ENCODE assay signal across 7 cellular contexts in genomic region chr4:76179398-76180318, GRCh38. TPM values are rescaled to one million over a fixed set of nuclear protein-coding genes. Genes with fewer than 3 reads are reported as not detected.
DNase-seq lines count a peak whose midpoint lies in the region; ATAC-seq, FAIRE-seq and TF ChIP-seq lines count a peak whose summit lies in the region.

No MANE protein-coding gene starts in this region.

- ATAC-seq in GM18499 (IDR thresholded peaks at IDR 0.05; ENCODE audit: insufficient read depth, unreplicated experiment) (peak; percentile 80), HG02885 (IDR thresholded peaks at IDR 0.05; ENCODE audit: poor library complexity, unreplicated experiment) (peak; percentile 96)

- H3K4me1 ChIP-seq in astrocyte (ENCODE audit: insufficient read depth, low read length) (no peaks in the 10 kb centered on the region), skeletal muscle tissue (ENCODE audit: control insufficient read depth in 3 of 3, insufficient read depth in 3 of 3, low read length in 3 of 3) (peaks cover 5 to 27% (median 11%) of the 10 kb centered on the region in 3 donors)

- H3K9me3 Mint-ChIP-seq in astrocyte (ENCODE audit: unreplicated experiment): no peaks in the 10 kb centered on the region

- H3K36me3 Mint-ChIP-seq in astrocyte (ENCODE audit: low read depth, unreplicated experiment): peaks cover 5% of the 10 kb centered on the region

- peak; percentile 91 for TF ChIP-seq CTCF in astrocyte (IDR thresholded peaks at IDR 0.05; ENCODE audit: insufficient read depth, low read depth, low read length)

- H3K79me2 ChIP-seq in astrocyte (ENCODE audit: insufficient read depth, low read length): peaks cover 6% of the 10 kb centered on the region

- peak overlapping the region; percentile 12 for H3K27ac Mint-ChIP-seq in astrocyte (ENCODE audit: unreplicated experiment)

- H3K9ac ChIP-seq in astrocyte (ENCODE audit: low read length): no peak overlapping the region
- no peak overlapping the region for H3K9ac ChIP-seq in skeletal muscle tissue (ENCODE audit: low read depth in 1 of 3, low read length in 3 of 3)

- H3K4me3 Mint-ChIP-seq in astrocyte (ENCODE audit: unreplicated experiment): no peak overlapping the region

- H3K4me3 ChIP-seq in astrocyte (ENCODE audit: insufficient read depth, low read depth, low read length) (no peak overlapping the region), skeletal muscle tissue (ENCODE audit: low read length in 3 of 3) (no peak overlapping the region)

- FAIRE-seq in astrocyte (lab: Jason Lieb, UNC): peak; percentile 20

- H3K27ac ChIP-seq in astrocyte (ENCODE audit: low read depth, low read length): no peak overlapping the region
- H3K27ac ChIP-seq in skeletal muscle tissue (ENCODE audit: low read depth, low read length): peak overlapping the region; percentile 18

- no peak overlapping the region for H2AFZ ChIP-seq in astrocyte (ENCODE audit: low read depth, low read length)

- DNase-seq in NCI-H2029 (lab: John Stamatoyannopoulos, UW): peak; percentile 75
- peak; percentile 77 for DNase-seq in T-helper 9 cell
- peak; percentile 43 for DNase-seq in astrocyte (ENCODE audit: low read depth)
- peak in 50 of 51 donors; percentile 10 to 92 (median 65) for DNase-seq in hypothalamus (lab: John Stamatoyannopoulos, UW)

- no peaks in the 10 kb centered on the region for H3K27me3 ChIP-seq in astrocyte (ENCODE audit: insufficient read depth, low read length)
- H3K27me3 ChIP-seq in skeletal muscle tissue (ENCODE audit: control insufficient read depth in 3 of 3, insufficient read depth in 3 of 3, low read length in 3 of 3): no peaks in the 10 kb centered on the region

- no peak overlapping the region for H3K4me2 ChIP-seq in astrocyte (ENCODE audit: low read length)

- H3K36me3 ChIP-seq in astrocyte (ENCODE audit: insufficient read depth, low read length) (peaks cover 7% of the 10 kb centered on the region), skeletal muscle tissue (ENCODE audit: control insufficient read depth in 3 of 3, insufficient read depth in 3 of 3, low read length in 3 of 3) (peaks cover 3 to 23% (median 22%) of the 10 kb centered on the region in 3 donors)

- H3K9me3 ChIP-seq in astrocyte (ENCODE audit: insufficient read depth, low read depth, low read length) (no peaks in the 10 kb centered on the region), skeletal muscle tissue (ENCODE audit: control insufficient read depth in 3 of 3, low read length in 3 of 3) (no peaks in the 10 kb centered on the region)

- H4K20me1 ChIP-seq in astrocyte (ENCODE audit: insufficient read depth, low read length): peaks cover 6% of the 10 kb centered on the region

- H3K27me3 Mint-ChIP-seq in astrocyte (ENCODE audit: low read depth, unreplicated experiment): no peaks in the 10 kb centered on the region

- H3K4me1 Mint-ChIP-seq in astrocyte (ENCODE audit: low read depth, unreplicated experiment): no peaks in the 10 kb centered on the region

RNA-seq across cellular contexts. Expression of gene NUP54, which starts 31.5 kb away (rescaled TPM):
- 30.4 and 34.2 TPM in 2 replicates for total RNA-seq in astrocyte
- 78.8 TPM for total RNA-seq in skeletal muscle tissue

RNA-seq across cellular contexts. Expression of gene SCARB2, which starts 34.0 kb away (rescaled TPM):
- total RNA-seq in astrocyte (172 and 211 TPM in 2 replicates), skeletal muscle tissue (125 TPM)
